In the genomic region with DNA sequence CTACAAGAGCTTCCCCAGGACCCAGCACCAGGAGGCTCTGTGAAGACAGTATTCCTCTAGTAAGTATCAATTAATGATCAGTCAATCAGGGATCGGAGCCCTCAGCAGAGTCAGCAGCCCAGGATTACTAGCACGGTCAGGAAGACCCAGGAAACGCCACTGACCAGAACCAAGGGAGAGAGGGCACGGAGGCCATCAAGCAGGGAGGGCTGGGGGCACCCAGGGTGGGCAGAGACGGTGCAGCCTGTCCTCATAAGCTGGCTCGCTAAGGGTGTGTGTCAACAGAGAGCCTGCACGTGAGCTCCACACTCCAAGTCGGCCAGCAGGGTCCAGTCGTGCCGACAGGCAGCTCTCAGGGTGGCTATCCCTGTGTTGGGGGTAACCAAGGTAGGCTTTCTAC, we compare ENCODE assay signal across 23 cellular contexts.
"Had no signal": no experiment of that assay in that cellular context is flagged by ENCODE, and none has a peak within 500 bp of the region (broad histone marks: within the 10 kb centered on the region; RNA-seq: fewer than 3 reads in every experiment).

No MANE protein-coding gene starts in this region.

- ATAC-seq: activated CD4-positive, alpha-beta T cell treated with anti-CD3 and anti-CD28 coated beads for 36 hours; activated naive CD4-positive, alpha-beta T cell treated with anti-CD3 and anti-CD28 coated beads, Interleukin-2, amount 50 U/mL, for 72 hours; activated T-helper 17 cell treated with anti-CD3 and anti-CD28 coated beads, Interleukin-2, amount 50 U/mL, for 72 hours; stimulated activated naive CD8-positive, alpha-beta T cell treated with anti-CD3 and anti-CD28 coated beads, Interleukin-15, amount 100 ng/mL, for 72 hours had no signal

- H3K27ac ChIP-seq: ascending aorta, brain microvascular endothelial cell, colonic mucosa, esophagus muscularis mucosa, hepatocyte, tibial artery had no signal

- H3K4me1 ChIP-seq: ascending aorta had no signal

- H3K27ac Mint-ChIP-seq: activated CD4-positive, alpha-beta T cell treated with anti-CD3 and anti-CD28 coated beads for 36 hours; activated naive CD4-positive, alpha-beta T cell treated with anti-CD3 and anti-CD28 coated beads, Interleukin-2, amount 50 U/mL, for 72 hours; activated T-cell treated with anti-CD3 and anti-CD28 coated beads, Interleukin-2, amount 50 U/mL, for 24 hours; activated T-helper 17 cell treated with anti-CD3 and anti-CD28 coated beads, Interleukin-2, amount 50 U/mL, for 72 hours; immature natural killer cell; stimulated activated naive CD8-positive, alpha-beta T cell treated with anti-CD3 and anti-CD28 coated beads, Interleukin-15, amount 100 ng/mL, for 72 hours had no signal

- H3K9me3 ChIP-seq: ascending aorta, colonic mucosa, esophagus muscularis mucosa had no signal

- H3K4me3 ChIP-seq: ascending aorta, colonic mucosa, esophagus muscularis mucosa, hepatocyte, tibial artery had no signal

- H3K4me3 Mint-ChIP-seq: activated CD4-positive, alpha-beta T cell treated with anti-CD3 and anti-CD28 coated beads for 36 hours; activated T-cell treated with anti-CD3 and anti-CD28 coated beads, Interleukin-2, amount 50 U/mL, for 24 hours; activated T-helper 17 cell treated with anti-CD3 and anti-CD28 coated beads, Interleukin-2, amount 50 U/mL, for 72 hours; central memory CD8-positive, alpha-beta T cell; immature natural killer cell; stimulated activated naive CD8-positive, alpha-beta T cell treated with anti-CD3 and anti-CD28 coated beads, Interleukin-15, amount 100 ng/mL, for 72 hours had no signal

- DNase-seq: activated CD4-positive, alpha-beta T cell treated with anti-CD3 and anti-CD28 coated beads for 36 hours; activated CD4-positive, alpha-beta T cell treated with anti-CD3 and anti-CD28 coated beads, Interleukin-2, amount 50 U/mL, for 4 hours; activated CD8-positive, alpha-beta memory T cell treated with anti-CD3 and anti-CD28 coated beads for 24 hours; activated CD8-positive, alpha-beta memory T cell treated with anti-CD3 and anti-CD28 coated beads, Interleukin-2, amount 50 U/mL, for 4 hours; activated T-cell treated with anti-CD3 and anti-CD28 coated beads, Interleukin-2, amount 50 U/mL, for 24 hours; brain microvascular endothelial cell; colonic mucosa; glutamatergic neuron; immature natural killer cell; kidney glomerular epithelial cell; mesendoderm; naive B cell; retina; stimulated activated CD4-positive, alpha-beta T cell treated with anti-CD3 and anti-CD28 coated beads, Interleukin-1b, Interleukin-23, amount 100 ng/mL, for 48 hours; stimulated activated naive CD8-positive, alpha-beta T cell treated with anti-CD3 and anti-CD28 coated beads, Interleukin-15, amount 100 ng/mL, for 72 hours; T-helper 1 cell; tibial artery had no signal

- H3K27me3 Mint-ChIP-seq: activated CD4-positive, alpha-beta T cell treated with anti-CD3 and anti-CD28 coated beads for 36 hours; activated T-cell treated with anti-CD3 and anti-CD28 coated beads, Interleukin-2, amount 50 U/mL, for 24 hours; activated T-helper 17 cell treated with anti-CD3 and anti-CD28 coated beads, Interleukin-2, amount 50 U/mL, for 72 hours; naive B cell; stimulated activated naive CD8-positive, alpha-beta T cell treated with anti-CD3 and anti-CD28 coated beads, Interleukin-15, amount 100 ng/mL, for 72 hours had no signal

- H3K36me3 ChIP-seq: ascending aorta, brain microvascular endothelial cell, colonic mucosa, esophagus muscularis mucosa, tibial artery had no signal

- H3K27me3 ChIP-seq: ascending aorta, brain microvascular endothelial cell, colonic mucosa, esophagus muscularis mucosa, hepatocyte had no signal

- H3K4me1 Mint-ChIP-seq: central memory CD8-positive, alpha-beta T cell; immature natural killer cell; stimulated activated naive CD8-positive, alpha-beta T cell treated with anti-CD3 and anti-CD28 coated beads, Interleukin-15, amount 100 ng/mL, for 72 hours had no signal
